9 cellular contexts compared by ENCODE assay signal in the genomic region with DNA sequence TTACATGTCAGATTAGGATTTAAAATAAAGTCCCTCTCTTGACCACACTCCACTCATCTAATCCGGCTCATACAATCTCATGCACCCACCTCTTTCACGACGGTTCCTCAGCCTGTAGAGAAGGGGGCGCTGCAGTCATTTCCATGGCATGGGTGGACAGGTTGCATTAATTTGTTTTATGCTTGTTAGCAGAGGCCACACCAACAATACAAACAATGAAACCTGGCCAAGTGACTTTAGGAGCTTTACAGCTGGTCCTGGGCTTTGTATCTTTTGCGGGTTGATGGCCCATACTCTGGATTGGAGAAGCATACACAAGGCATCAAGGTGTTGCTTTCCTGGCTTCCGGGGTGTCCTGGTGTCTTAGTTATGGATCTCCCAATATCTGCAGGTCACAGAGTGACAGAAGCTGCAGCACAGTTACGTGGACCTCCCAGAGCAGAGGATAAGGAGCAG. TPM values are rescaled to one million over a fixed set of nuclear protein-coding genes. Genes with fewer than 3 reads are reported as not detected.
DNase-seq lines count a peak whose midpoint lies in the region; ATAC-seq and TF ChIP-seq lines count a peak whose summit lies in the region.
"Had no signal": no experiment of that assay in that cellular context is flagged by ENCODE, and none has a peak within 500 bp of the region (broad histone marks: within the 10 kb centered on the region; RNA-seq: fewer than 3 reads in every experiment).

No MANE protein-coding gene starts in this region.

- peaks cover 31% of the 10 kb centered on the region for H3K36me3 ChIP-seq in NT2/D1 (ENCODE audit: insufficient read depth, insufficient read length, low read length)
- no peaks in the 10 kb centered on the region for H3K36me3 ChIP-seq in fibroblast of lung (ENCODE audit: control insufficient read depth, insufficient read depth, low read length)
- H3K36me3 ChIP-seq: heart left ventricle had no signal

- CTCF ChIA-PET in GM10248 (lab: Yijun Ruan, JAX): interaction anchor here (0.9 to 1.1 kb wide), 3 partner anchors 13 to 67 kb away, joined by 3 to 4 read pairs (median 3); partner anchors contain the start of gene GIP

- H3K4me1 Mint-ChIP-seq in activated T-cell treated with anti-CD3 and anti-CD28 coated beads, Interleukin-2, amount 50 U/mL, for 4 hours (ENCODE audit: low read depth): peaks cover 3% of the 10 kb centered on the region

- ATAC-seq in GM18858 (IDR thresholded peaks at IDR 0.05; ENCODE audit: unreplicated experiment): no peak
- ATAC-seq in activated T-cell treated with anti-CD3 and anti-CD28 coated beads, Interleukin-2, amount 50 U/mL, for 4 hours: no peak
- ATAC-seq: heart left ventricle had no signal

- H3K79me2 ChIP-seq in fibroblast of lung (ENCODE audit: control insufficient read depth, insufficient read depth, low read length): no peaks in the 10 kb centered on the region

- H3K4me1 ChIP-seq in NT2/D1 (ENCODE audit: insufficient read depth, insufficient read length) (peaks cover 2% of the 10 kb centered on the region), fibroblast of lung (ENCODE audit: control insufficient read depth, extremely low read depth, insufficient read depth, low read length) (no peaks in the 10 kb centered on the region)
- H3K4me1 ChIP-seq: heart left ventricle had no signal

- no peaks in the 10 kb centered on the region for H3K9me3 Mint-ChIP-seq in activated T-cell treated with anti-CD3 and anti-CD28 coated beads, Interleukin-2, amount 50 U/mL, for 4 hours

- TF ChIP-seq CTCF in GM10248 (IDR thresholded peaks at IDR 0.05; ENCODE audit: control extremely low read depth, extremely low read depth, low read depth, missing control alignments) (peak; percentile 38), fibroblast of lung (conservative IDR thresholded peaks at IDR 0.05 in 1 of 2, IDR thresholded peaks at IDR 0.05 in 1 of 2; ENCODE audit: low read depth in 1 of 2, low read length in 2 of 2) (peak; percentile 73 to 84)

- H3K27ac ChIP-seq in fibroblast of lung (ENCODE audit: insufficient read depth, low read length): no peak overlapping the region
- H3K27ac ChIP-seq: heart left ventricle had no signal

- peaks cover 17% of the 10 kb centered on the region for H3K27me3 Mint-ChIP-seq in activated T-cell treated with anti-CD3 and anti-CD28 coated beads, Interleukin-2, amount 50 U/mL, for 4 hours (ENCODE audit: low read depth)

- no peaks in the 10 kb centered on the region for H4K20me1 ChIP-seq in fibroblast of lung (ENCODE audit: control insufficient read depth, extremely low read depth, insufficient read depth, low read length)

- H3K4me3 Mint-ChIP-seq in activated T-cell treated with anti-CD3 and anti-CD28 coated beads, Interleukin-2, amount 50 U/mL, for 4 hours: no peak overlapping the region

- POLR2A ChIA-PET in GM10248 (lab: Yijun Ruan, JAX): no interaction called here

- H2AFZ ChIP-seq in fibroblast of lung (ENCODE audit: low read length): no peak overlapping the region

- no peaks in the 10 kb centered on the region for H3K27me3 ChIP-seq in NT2/D1 (ENCODE audit: insufficient read depth, insufficient read length)
- H3K27me3 ChIP-seq in fibroblast of lung (ENCODE audit: control insufficient read depth, insufficient read depth, low read length): no peaks in the 10 kb centered on the region

- no peaks in the 10 kb centered on the region for H3K36me3 Mint-ChIP-seq in activated T-cell treated with anti-CD3 and anti-CD28 coated beads, Interleukin-2, amount 50 U/mL, for 4 hours (ENCODE audit: insufficient read depth)

- H3K9me3 ChIP-seq in NT2/D1 (ENCODE audit: insufficient read depth, low read length) (no peaks in the 10 kb centered on the region), fibroblast of lung (ENCODE audit: control insufficient read depth, insufficient read depth, low read depth, low read length) (no peaks in the 10 kb centered on the region)
- H3K9me3 ChIP-seq: heart left ventricle had no signal

- no peak overlapping the region for H3K4me3 ChIP-seq in NT2/D1 (ENCODE audit: insufficient read length, low read depth)
- no peak overlapping the region for H3K4me3 ChIP-seq in fibroblast of lung (replicated peaks in 1 of 4; ENCODE audit: control extremely low read depth in 1 of 4, insufficient read depth in 1 of 4, low read depth in 3 of 4, low read length in 4 of 4)
- H3K4me3 ChIP-seq: heart left ventricle had no signal

- H3K9ac ChIP-seq in NT2/D1 (ENCODE audit: insufficient read length, low read depth) (peak overlapping the region; percentile 44), fibroblast of lung (ENCODE audit: insufficient read depth, low read length) (no peak overlapping the region)

- DNase-seq in A172 (ENCODE audit: low spot score) (peak; percentile 53), GM10248 (ENCODE audit: extremely low spot score) (no peak), NT2/D1 (ENCODE audit: low read depth, low spot score) (peak; percentile 33), fibroblast of lung (ENCODE audit: low read depth in 2 of 2) (peak; percentile 46 to 76), mucosa of gallbladder (ENCODE audit: low spot score) (no peak)
- no peak for DNase-seq in stimulated activated CD4-positive, alpha-beta T cell treated with anti-CD3 and anti-CD28 coated beads, Interleukin-2, amount 100 ng/mL, for 24 hours
- DNase-seq in activated T-cell treated with anti-CD3 and anti-CD28 coated beads, Interleukin-2, amount 50 U/mL, for 4 hours: no peak
- DNase-seq: heart left ventricle had no signal

- no peak overlapping the region for H3K4me2 ChIP-seq in fibroblast of lung (ENCODE audit: extremely low read depth, insufficient read depth, low read length)

RNA-seq across cellular contexts. Expression of gene SNF8, which starts 9.7 kb away (rescaled TPM):
- total RNA-seq in A172 (2014; rRNA removed; shearing (Covaris generic)): 157 and 175 TPM in 2 replicates
- total RNA-seq in fibroblast of lung (84.2 and 85.5 TPM in 2 replicates), mucosa of gallbladder (90.2 TPM)
- polyA plus RNA-seq in fibroblast of lung: 109 and 139 TPM in 2 replicates
- polyA plus RNA-seq in fibroblast of lung (2012): 125 and 189 TPM in 2 replicates
- 40.3 and 129 TPM in 2 replicates for polyA minus RNA-seq in fibroblast of lung (ENCODE audit: low replicate concordance)
- 100 to 1,000 TPM; 166 to 173 (median 170) TPM for total RNA-seq in activated T-cell treated with anti-CD3 and anti-CD28 coated beads, Interleukin-2, amount 50 U/mL, for 4 hours

RNA-seq across cellular contexts. Expression of gene GIP, which starts 14.1 kb away (rescaled TPM):
- total RNA-seq in A172 (2014; rRNA removed; shearing (Covaris generic)): not detected in 2 replicates
- not detected in 2 replicates for total RNA-seq in fibroblast of lung
- polyA plus RNA-seq in fibroblast of lung: 0.12 TPM in 1 of 2 replicates, not detected in the other
- polyA plus RNA-seq in fibroblast of lung (2012): 0.40 and 0.41 TPM in 2 replicates
- not detected in 2 replicates for polyA minus RNA-seq in fibroblast of lung (ENCODE audit: low replicate concordance)
- total RNA-seq in mucosa of gallbladder: not detected
- total RNA-seq in activated T-cell treated with anti-CD3 and anti-CD28 coated beads, Interleukin-2, amount 50 U/mL, for 4 hours: not detected
- total RNA-seq: heart left ventricle had no signal
- polyA plus RNA-seq: heart left ventricle had no signal

RNA-seq across cellular contexts. Expression of gene IGF2BP1, which starts 42.9 kb away (rescaled TPM):
- total RNA-seq in A172 (2014; rRNA removed; shearing (Covaris generic)): 14.8 and 16.0 TPM in 2 replicates
- total RNA-seq in fibroblast of lung (under 0.01 TPM in 2 replicates), mucosa of gallbladder (1.1 TPM)
- 1.1 and 1.4 TPM in 2 replicates for polyA plus RNA-seq in fibroblast of lung
- 1.6 and 1.9 TPM in 2 replicates for polyA plus RNA-seq in fibroblast of lung (2012)
- polyA minus RNA-seq in fibroblast of lung (ENCODE audit: low replicate concordance): 1.8 and 2.5 TPM in 2 replicates
- under 1 TPM; 0.32 to 0.76 (median 0.35) TPM for total RNA-seq in activated T-cell treated with anti-CD3 and anti-CD28 coated beads, Interleukin-2, amount 50 U/mL, for 4 hours
- total RNA-seq: heart left ventricle had no signal

RNA-seq across cellular contexts. Expression of gene UBE2Z, which starts 46.1 kb away (rescaled TPM):
- total RNA-seq in A172 (2014; rRNA removed; shearing (Covaris generic)): 112 and 118 TPM in 2 replicates
- total RNA-seq in fibroblast of lung: 46.7 and 55.2 TPM in 2 replicates
- polyA plus RNA-seq in fibroblast of lung: 141 and 152 TPM in 2 replicates
- polyA plus RNA-seq in fibroblast of lung (2012): 85.0 and 91.1 TPM in 2 replicates
- polyA minus RNA-seq in fibroblast of lung (ENCODE audit: low replicate concordance): 134 and 140 TPM in 2 replicates
- 78.0 TPM for total RNA-seq in mucosa of gallbladder
- total RNA-seq in activated T-cell treated with anti-CD3 and anti-CD28 coated beads, Interleukin-2, amount 50 U/mL, for 4 hours: 100 to 1,000 TPM in 1 of 3 donors, 10 to 100 TPM in 2; 92.7 to 103 (median 94.3) TPM

Comparison
In these comparisons a context has a peak if more than half of its experiments do, and no peak if none do; other contexts are left out.
1. DNase-seq: peak in A172 (single experiment), NT2/D1 (single experiment) and fibroblast of lung (2 of 2); none in GM10248 (single experiment), stimulated activated CD4-positive, alpha-beta T cell treated with anti-CD3 and anti-CD28 coated beads, Interleukin-2, amount 100 ng/mL, for 24 hours (0 of 2), mucosa of gallbladder (single experiment) and activated T-cell treated with anti-CD3 and anti-CD28 coated beads, Interleukin-2, amount 50 U/mL, for 4 hours (single experiment).